8 cellular contexts compared by ENCODE assay signal in the genomic region with DNA sequence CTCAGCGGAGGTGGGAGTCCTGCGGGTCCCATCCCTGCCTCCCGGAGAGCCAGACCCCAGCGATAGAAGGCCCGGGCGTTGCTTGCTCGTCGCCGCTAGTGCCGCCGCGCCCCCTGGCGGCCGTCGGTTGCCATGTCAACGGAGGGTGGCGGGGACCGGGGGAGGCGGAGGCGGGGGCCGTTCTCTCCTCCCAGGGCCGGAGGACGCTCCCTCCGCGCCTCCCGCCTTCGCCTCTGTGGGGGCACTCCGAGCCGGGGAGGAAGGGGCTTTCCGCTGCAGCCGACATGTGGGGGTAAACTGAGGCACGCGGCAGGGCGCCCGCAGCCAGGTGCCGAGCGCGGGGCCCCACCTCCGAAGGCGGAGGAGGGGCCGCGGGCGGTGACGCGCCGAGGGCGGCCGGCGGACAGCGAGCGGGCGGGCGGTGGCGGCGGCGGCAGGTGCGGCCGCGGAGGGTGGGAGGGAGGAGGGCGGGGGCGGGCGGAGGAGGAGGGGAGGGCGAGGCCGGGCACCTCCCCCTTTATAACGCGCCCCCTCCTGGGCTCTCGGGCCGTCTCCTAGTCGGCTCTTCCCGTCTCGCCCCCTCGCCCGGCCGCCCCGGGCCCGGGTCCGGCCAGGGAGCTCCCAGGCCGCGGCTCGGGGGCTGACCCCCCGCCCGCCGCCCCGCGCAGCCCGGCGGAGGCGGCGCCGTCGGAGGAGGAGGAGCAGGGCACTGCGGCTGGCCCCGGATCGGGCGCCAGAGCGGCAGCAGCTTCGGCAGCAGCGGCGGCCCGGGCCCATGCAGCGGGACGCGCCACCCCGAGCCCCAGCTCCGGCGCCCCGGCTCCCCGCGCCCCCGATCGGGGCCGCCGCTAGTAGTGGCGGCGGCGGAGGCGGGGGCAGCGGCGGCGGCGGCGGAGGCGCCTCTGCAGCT. TPM values are rescaled to one million over a fixed set of nuclear protein-coding genes. Genes with fewer than 3 reads are reported as not detected.
DNase-seq lines count a peak whose midpoint lies in the region; ATAC-seq and TF ChIP-seq lines count a peak whose summit lies in the region.

No MANE protein-coding gene starts in this region.

- intact Hi-C loops in activated CD4-positive, alpha-beta T cell treated with anti-CD3 and anti-CD28 coated beads for 36 hours (cut with DNase I, micrococcal nuclease) = loop anchor here (1.0 to 10.0 kb wide), 13 partner anchors 14 to 902 kb away; partner anchors contain the start of genes NAIF1 (in 2 of the 2), ST6GALNAC4 (in 2 of the 2), TOR2A (in 2 of the 2) and EEIG1 (in 1 of the 2)

- DNase-seq in AG20443 (ENCODE audit: low spot score) (peak; percentile 95), NCI-H460 (ENCODE audit: extremely low read depth, low read depth) (peak; percentile 74), chondrocyte (ENCODE audit: low spot score) (no peak), kidney tubule cell (ENCODE audit: low spot score) (peak; percentile 81)
- peak; percentile 93 for DNase-seq in activated CD4-positive, alpha-beta T cell treated with anti-CD3 and anti-CD28 coated beads for 36 hours
- DNase-seq in stimulated activated CD4-positive, alpha-beta T cell treated with anti-CD3 and anti-CD28 coated beads, Interleukin-1b, Interleukin-23, amount 100 ng/mL, for 4 hours (ENCODE audit: low read depth in 2 of 2) = peak; percentile 80 to 84

- CTCF ChIA-PET in activated CD4-positive, alpha-beta T cell treated with anti-CD3 and anti-CD28 coated beads for 36 hours (lab: Charles Lee) = interaction anchor here (0.6 to 3.3 kb wide), 19 partner anchors 9 to 366 kb away, joined by 3 to 17 read pairs (median 3); partner anchors contain the start of genes FPGS, TOR2A and TTC16

- H3K27me3 Mint-ChIP-seq in activated CD4-positive, alpha-beta T cell treated with anti-CD3 and anti-CD28 coated beads for 36 hours = no peaks in the 10 kb centered on the region
- no peaks in the 10 kb centered on the region for H3K27me3 Mint-ChIP-seq in chondrocyte (ENCODE audit: low read depth)

- POLR2A ChIA-PET in activated CD4-positive, alpha-beta T cell treated with anti-CD3 and anti-CD28 coated beads for 36 hours (lab: Charles Lee) = interaction anchor here (0.8 to 1.9 kb wide), 4 partner anchors 9 to 133 kb away, joined by 3 to 15 read pairs (median 6); partner anchors contain the start of gene TOR2A

- ATAC-seq in HG03196 (IDR thresholded peaks at IDR 0.05; ENCODE audit: unreplicated experiment) = peak; percentile 44
- peak; percentile 34 for ATAC-seq in activated CD4-positive, alpha-beta T cell treated with anti-CD3 and anti-CD28 coated beads for 36 hours

- TF ChIP-seq POLR2A in GM18951 (IDR thresholded peaks at IDR 0.05; ENCODE audit: extremely low read depth, insufficient read depth, insufficient read length) = peak; percentile 61

- in situ Hi-C loops in GM18951 (cut with MboI; ENCODE audit: low sequenced_read_pairs, unreplicated experiment) = no loop called here

- peak overlapping the region; percentile 97 for H3K27ac Mint-ChIP-seq in activated CD4-positive, alpha-beta T cell treated with anti-CD3 and anti-CD28 coated beads for 36 hours
- peak overlapping the region; percentile 82 for H3K27ac Mint-ChIP-seq in chondrocyte (ENCODE audit: unreplicated experiment)

- TF ChIP-seq CTCF in chondrocyte (IDR thresholded peaks at IDR 0.05) = peak; percentile 95

- H3K9me3 Mint-ChIP-seq in activated CD4-positive, alpha-beta T cell treated with anti-CD3 and anti-CD28 coated beads for 36 hours (ENCODE audit: low read depth) = no peaks in the 10 kb centered on the region
- no peaks in the 10 kb centered on the region for H3K9me3 Mint-ChIP-seq in chondrocyte (ENCODE audit: low read depth)

- H3K4me1 Mint-ChIP-seq in activated CD4-positive, alpha-beta T cell treated with anti-CD3 and anti-CD28 coated beads for 36 hours = peaks cover 74% of the 10 kb centered on the region
- H3K4me1 Mint-ChIP-seq in chondrocyte (ENCODE audit: low read depth) = peaks cover 16% of the 10 kb centered on the region

- H3K4me3 Mint-ChIP-seq in activated CD4-positive, alpha-beta T cell treated with anti-CD3 and anti-CD28 coated beads for 36 hours = peak overlapping the region; percentile 97
- H3K4me3 Mint-ChIP-seq in chondrocyte (ENCODE audit: unreplicated experiment) = peak overlapping the region; percentile 92

- H3K36me3 Mint-ChIP-seq in activated CD4-positive, alpha-beta T cell treated with anti-CD3 and anti-CD28 coated beads for 36 hours (ENCODE audit: low read depth) = peaks cover 34% of the 10 kb centered on the region
- H3K36me3 Mint-ChIP-seq in chondrocyte (ENCODE audit: low read depth) = peaks cover 27% of the 10 kb centered on the region

RNA-seq across cellular contexts. Expression of gene CDK9, which starts 0.6 kb away (rescaled TPM):
- total RNA-seq in NCI-H460 (2014; rRNA removed; shearing (Covaris generic)) = 16.7 and 23.1 TPM in 2 replicates
- 34.7 and 49.9 TPM in 2 replicates for polyA plus RNA-seq in NCI-H460 (2014; cell fraction: nucleus; rRNA removed)
- total RNA-seq in activated CD4-positive, alpha-beta T cell treated with anti-CD3 and anti-CD28 coated beads for 36 hours = 10 to 100 TPM; 63.8 to 80.4 TPM
- total RNA-seq in chondrocyte = 54.9 to 67.6 TPM (median 60.3 TPM) in 3 replicates

RNA-seq across cellular contexts. Expression of gene SH2D3C, which starts 6.8 kb away (rescaled TPM):
- 0.12 and 0.57 TPM in 2 replicates for total RNA-seq in NCI-H460 (2014; rRNA removed; shearing (Covaris generic))
- polyA plus RNA-seq in NCI-H460 (2014; cell fraction: nucleus; rRNA removed) = 0.04 TPM in 1 of 2 replicates, not detected in the other
- total RNA-seq in activated CD4-positive, alpha-beta T cell treated with anti-CD3 and anti-CD28 coated beads for 36 hours = 10 to 100 TPM; 30.3 to 35.2 TPM
- total RNA-seq in chondrocyte = 2.5 to 9.9 TPM (median 9.4 TPM) in 3 replicates

RNA-seq across cellular contexts. Expression of gene FPGS, which starts 17.4 kb away (rescaled TPM):
- total RNA-seq in NCI-H460 (2014; rRNA removed; shearing (Covaris generic)) = 23.9 and 27.5 TPM in 2 replicates
- polyA plus RNA-seq in NCI-H460 (2014; cell fraction: nucleus; rRNA removed) = 144 and 164 TPM in 2 replicates
- total RNA-seq in activated CD4-positive, alpha-beta T cell treated with anti-CD3 and anti-CD28 coated beads for 36 hours = 10 to 100 TPM; 71.9 to 80.4 TPM
- 50.8 to 52.8 TPM (median 50.8 TPM) in 3 replicates for total RNA-seq in chondrocyte

RNA-seq across cellular contexts. Expression of gene TOR2A, which starts 50.2 kb away (rescaled TPM):
- 8.9 and 10.5 TPM in 2 replicates for total RNA-seq in NCI-H460 (2014; rRNA removed; shearing (Covaris generic))
- 27.7 and 31.5 TPM in 2 replicates for polyA plus RNA-seq in NCI-H460 (2014; cell fraction: nucleus; rRNA removed)
- total RNA-seq in activated CD4-positive, alpha-beta T cell treated with anti-CD3 and anti-CD28 coated beads for 36 hours = 10 to 100 TPM; 11.3 to 14.0 TPM
- 6.1 to 8.1 TPM (median 6.4 TPM) in 3 replicates for total RNA-seq in chondrocyte
